1 cellular context compared by ENCODE assay signal in genomic region chr16:84673203-84673535, GRCh38.
TF ChIP-seq lines count a peak whose summit lies in the region.

No MANE protein-coding gene starts in this region.

TF ChIP-seq in SK-N-SH treated with all-trans-retinoic acid at 6 μM for 48 hours, 23 proteins besides CTCF, POLR2A, EP300 and RAD21 (continued from another document):
- TF ChIP-seq, protein P1, sequence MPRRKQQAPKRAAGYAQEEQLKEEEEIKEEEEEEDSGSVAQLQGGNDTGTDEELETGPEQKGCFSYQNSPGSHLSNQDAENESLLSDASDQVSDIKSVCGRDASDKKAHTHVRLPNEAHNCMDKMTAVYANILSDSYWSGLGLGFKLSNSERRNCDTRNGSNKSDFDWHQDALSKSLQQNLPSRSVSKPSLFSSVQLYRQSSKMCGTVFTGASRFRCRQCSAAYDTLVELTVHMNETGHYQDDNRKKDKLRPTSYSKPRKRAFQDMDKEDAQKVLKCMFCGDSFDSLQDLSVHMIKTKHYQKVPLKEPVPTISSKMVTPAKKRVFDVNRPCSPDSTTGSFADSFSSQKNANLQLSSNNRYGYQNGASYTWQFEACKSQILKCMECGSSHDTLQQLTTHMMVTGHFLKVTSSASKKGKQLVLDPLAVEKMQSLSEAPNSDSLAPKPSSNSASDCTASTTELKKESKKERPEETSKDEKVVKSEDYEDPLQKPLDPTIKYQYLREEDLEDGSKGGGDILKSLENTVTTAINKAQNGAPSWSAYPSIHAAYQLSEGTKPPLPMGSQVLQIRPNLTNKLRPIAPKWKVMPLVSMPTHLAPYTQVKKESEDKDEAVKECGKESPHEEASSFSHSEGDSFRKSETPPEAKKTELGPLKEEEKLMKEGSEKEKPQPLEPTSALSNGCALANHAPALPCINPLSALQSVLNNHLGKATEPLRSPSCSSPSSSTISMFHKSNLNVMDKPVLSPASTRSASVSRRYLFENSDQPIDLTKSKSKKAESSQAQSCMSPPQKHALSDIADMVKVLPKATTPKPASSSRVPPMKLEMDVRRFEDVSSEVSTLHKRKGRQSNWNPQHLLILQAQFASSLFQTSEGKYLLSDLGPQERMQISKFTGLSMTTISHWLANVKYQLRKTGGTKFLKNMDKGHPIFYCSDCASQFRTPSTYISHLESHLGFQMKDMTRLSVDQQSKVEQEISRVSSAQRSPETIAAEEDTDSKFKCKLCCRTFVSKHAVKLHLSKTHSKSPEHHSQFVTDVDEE (CRISPR knock-in tag; IDR thresholded peaks at IDR 0.05), result no peak
- TF ChIP-seq ZNF8 (CRISPR knock-in tag; IDR thresholded peaks at IDR 0.05) (no peak), PPARA (CRISPR knock-in tag; IDR thresholded peaks at IDR 0.05; ENCODE audit: borderline replicate concordance) (no peak), CSDC2 (CRISPR knock-in tag; IDR thresholded peaks at IDR 0.05) (no peak), ESRRG (CRISPR knock-in tag; IDR thresholded peaks at IDR 0.05) (no peak), TCF4 (CRISPR knock-in tag; IDR thresholded peaks at IDR 0.05; ENCODE audit: borderline replicate concordance) (no peak)
